ENCODE assay signal across 26 cellular contexts in the genomic region with DNA sequence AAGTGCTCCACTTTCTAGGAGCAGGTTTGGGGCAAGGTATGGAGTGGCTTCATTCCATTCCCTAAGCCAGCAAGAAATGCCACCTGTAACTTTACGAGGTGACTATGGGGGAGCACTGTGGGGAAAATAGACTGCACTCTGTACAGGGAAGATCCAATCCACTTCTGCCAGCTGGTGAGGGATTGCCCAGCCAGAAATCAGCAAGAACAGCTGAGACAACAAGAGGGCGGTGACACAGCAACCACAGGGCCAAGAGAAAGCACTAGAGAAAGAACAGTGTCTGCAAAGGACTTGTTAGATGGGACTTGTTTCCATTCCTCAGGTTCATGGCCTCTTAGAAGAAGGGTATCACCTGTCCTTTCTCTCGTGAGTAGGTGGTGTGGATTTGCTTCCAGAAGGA. TPM values are rescaled to one million over a fixed set of nuclear protein-coding genes. Genes with fewer than 3 reads are reported as not detected.
DNase-seq lines count a peak whose midpoint lies in the region; ATAC-seq and TF ChIP-seq lines count a peak whose summit lies in the region.
"Had no signal": no experiment of that assay in that cellular context is flagged by ENCODE, and none has a peak within 500 bp of the region (broad histone marks: within the 10 kb centered on the region; RNA-seq: fewer than 3 reads in every experiment).

No MANE protein-coding gene starts in this region.

- H3K36me3 ChIP-seq in upper lobe of right lung, result no peaks in the 10 kb centered on the region
- H3K36me3 ChIP-seq: cardiac muscle cell, right atrium auricular region, spleen had no signal

- peaks cover 4% of the 10 kb centered on the region for H3K4me1 ChIP-seq in upper lobe of right lung
- H3K4me1 ChIP-seq: spleen had no signal

- no peak for TF ChIP-seq CTCF in upper lobe of right lung (IDR thresholded peaks at IDR 0.05)

- no peaks in the 10 kb centered on the region for H3K27me3 ChIP-seq in upper lobe of right lung
- H3K27me3 ChIP-seq: cardiac muscle cell, right atrium auricular region had no signal

- intact Hi-C loops in left colon (cut with DNase I, micrococcal nuclease), result no loop called here
- intact Hi-C loops in upper lobe of right lung (cut with DNase I), result no loop called here

- H3K9me3 ChIP-seq in upper lobe of right lung, result no peaks in the 10 kb centered on the region
- H3K9me3 ChIP-seq: right atrium auricular region, spleen had no signal

- H3K4me3 ChIP-seq in upper lobe of right lung, result no peak overlapping the region
- H3K4me3 ChIP-seq: cardiac muscle cell, GM23248, right atrium auricular region, spleen had no signal

- peak; percentile 55 for ATAC-seq in left colon
- peak; percentile 25 for ATAC-seq in upper lobe of right lung
- no peak for ATAC-seq in GM18858 (IDR thresholded peaks at IDR 0.05; ENCODE audit: unreplicated experiment)
- ATAC-seq: activated CD8-positive, alpha-beta T cell treated with anti-CD3 and anti-CD28 coated beads, Interleukin-2, amount 10 ng/mL, durations not matched to agents 7 days and 5 days; effector memory CD8-positive, alpha-beta T cell; SK-N-SH treated with all-trans-retinoic acid at 6 μM for 48 hours had no signal

- peak; percentile 42 for DNase-seq in NCI-H345 (lab: John Stamatoyannopoulos, UW)
- no peak for DNase-seq in NCI-H345 treated with DMSO at 0.1 percent for 48 hours (lab: John Stamatoyannopoulos, UW; ENCODE audit: unreplicated experiment)
- peak; percentile 79 for DNase-seq in NCI-H774 (lab: John Stamatoyannopoulos, UW)
- peak; percentile 49 to 55 for DNase-seq in left colon
- no peak for DNase-seq in upper lobe of right lung
- DNase-seq in NCI-H187 treated with DMSO at 0.1 percent for 48 hours (lab: John Stamatoyannopoulos, UW), result no peak
- no peak for DNase-seq in NCI-H2171 treated with DMSO at 0.1 percent for 48 hours (lab: John Stamatoyannopoulos, UW)
- DNase-seq: activated CD8-positive, alpha-beta T cell treated with anti-CD3 and anti-CD28 coated beads, Interleukin-2, amount 10 ng/mL, durations not matched to agents 7 days and 5 days; activated naive CD8-positive, alpha-beta T cell treated with anti-CD3 and anti-CD28 coated beads for 36 hours; aorta; cortex of kidney; effector memory CD8-positive, alpha-beta T cell; erythroblast; glutamatergic neuron; GM23248; midbrain; NCI-H1048; NCI-H526 treated with DMSO at 0.1 percent for 48 hours; OCI-M1; spleen; trophoblast cell had no signal

- no peak overlapping the region for H3K27ac ChIP-seq in upper lobe of right lung
- H3K27ac ChIP-seq: cardiac muscle cell, GM23248, right atrium auricular region, spleen had no signal

RNA-seq across cellular contexts. Expression of gene CAPN8, which starts 19.6 kb away (rescaled TPM):
- total RNA-seq in left colon (100 to 1,000 TPM in 1 of 2 donors, 10 to 100 TPM in 1; 87.8 to 118 TPM), upper lobe of right lung (83.5 TPM)
- total RNA-seq: activated naive CD8-positive, alpha-beta T cell treated with anti-CD3 and anti-CD28 coated beads for 36 hours; cardiac muscle cell; GM23248; right atrium auricular region; T-helper 2 cell treated with Interferon-gamma antibody and Interleukin-4, amounts not matched to agents 100 ng/mL and 5 ng/mL, for 36 hours had no signal

Comparison
In these comparisons a context has a peak if more than half of its experiments do, and no peak if none do; other contexts are left out.
1. DNase-seq: peak in NCI-H345 (single experiment), NCI-H774 (single experiment) and left colon (2 of 2); none in NCI-H345 treated with DMSO at 0.1 percent for 48 hours (single experiment), upper lobe of right lung (single experiment), NCI-H187 treated with DMSO at 0.1 percent for 48 hours (single experiment) and NCI-H2171 treated with DMSO at 0.1 percent for 48 hours (single experiment).